1 cellular context compared by ENCODE assay signal in the genomic region with DNA sequence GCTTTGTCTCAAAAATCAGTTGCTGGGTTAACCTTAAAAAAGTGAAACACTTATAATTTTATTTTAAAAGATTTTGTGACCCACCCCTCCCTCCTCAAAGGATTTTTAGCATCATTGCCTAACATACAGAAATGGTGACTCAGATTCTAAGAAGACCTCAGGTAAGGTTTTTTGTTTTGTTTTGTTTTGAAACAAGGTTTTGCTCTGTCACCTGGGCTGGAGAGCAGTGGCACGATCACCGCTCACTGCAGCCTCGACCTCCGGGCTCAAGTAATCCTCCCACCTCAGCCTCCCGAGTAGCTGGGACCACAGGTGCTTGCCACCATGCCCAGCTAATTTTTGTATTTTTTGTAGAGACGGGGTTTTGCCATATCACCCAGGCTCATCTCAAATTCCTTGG.
TF ChIP-seq lines count a peak whose summit lies in the region.

No MANE protein-coding gene starts in this region.

TF ChIP-seq in GM23338, 12 proteins besides CTCF, POLR2A, EP300 and RAD21 (continued from another document):
- TF ChIP-seq, protein P1, sequence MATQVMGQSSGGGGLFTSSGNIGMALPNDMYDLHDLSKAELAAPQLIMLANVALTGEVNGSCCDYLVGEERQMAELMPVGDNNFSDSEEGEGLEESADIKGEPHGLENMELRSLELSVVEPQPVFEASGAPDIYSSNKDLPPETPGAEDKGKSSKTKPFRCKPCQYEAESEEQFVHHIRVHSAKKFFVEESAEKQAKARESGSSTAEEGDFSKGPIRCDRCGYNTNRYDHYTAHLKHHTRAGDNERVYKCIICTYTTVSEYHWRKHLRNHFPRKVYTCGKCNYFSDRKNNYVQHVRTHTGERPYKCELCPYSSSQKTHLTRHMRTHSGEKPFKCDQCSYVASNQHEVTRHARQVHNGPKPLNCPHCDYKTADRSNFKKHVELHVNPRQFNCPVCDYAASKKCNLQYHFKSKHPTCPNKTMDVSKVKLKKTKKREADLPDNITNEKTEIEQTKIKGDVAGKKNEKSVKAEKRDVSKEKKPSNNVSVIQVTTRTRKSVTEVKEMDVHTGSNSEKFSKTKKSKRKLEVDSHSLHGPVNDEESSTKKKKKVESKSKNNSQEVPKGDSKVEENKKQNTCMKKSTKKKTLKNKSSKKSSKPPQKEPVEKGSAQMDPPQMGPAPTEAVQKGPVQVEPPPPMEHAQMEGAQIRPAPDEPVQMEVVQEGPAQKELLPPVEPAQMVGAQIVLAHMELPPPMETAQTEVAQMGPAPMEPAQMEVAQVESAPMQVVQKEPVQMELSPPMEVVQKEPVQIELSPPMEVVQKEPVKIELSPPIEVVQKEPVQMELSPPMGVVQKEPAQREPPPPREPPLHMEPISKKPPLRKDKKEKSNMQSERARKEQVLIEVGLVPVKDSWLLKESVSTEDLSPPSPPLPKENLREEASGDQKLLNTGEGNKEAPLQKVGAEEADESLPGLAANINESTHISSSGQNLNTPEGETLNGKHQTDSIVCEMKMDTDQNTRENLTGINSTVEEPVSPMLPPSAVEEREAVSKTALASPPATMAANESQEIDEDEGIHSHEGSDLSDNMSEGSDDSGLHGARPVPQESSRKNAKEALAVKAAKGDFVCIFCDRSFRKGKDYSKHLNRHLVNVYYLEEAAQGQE (IDR thresholded peaks at IDR 0.05; ENCODE audit: unreplicated experiment): no peak
- TF ChIP-seq, protein P2, sequence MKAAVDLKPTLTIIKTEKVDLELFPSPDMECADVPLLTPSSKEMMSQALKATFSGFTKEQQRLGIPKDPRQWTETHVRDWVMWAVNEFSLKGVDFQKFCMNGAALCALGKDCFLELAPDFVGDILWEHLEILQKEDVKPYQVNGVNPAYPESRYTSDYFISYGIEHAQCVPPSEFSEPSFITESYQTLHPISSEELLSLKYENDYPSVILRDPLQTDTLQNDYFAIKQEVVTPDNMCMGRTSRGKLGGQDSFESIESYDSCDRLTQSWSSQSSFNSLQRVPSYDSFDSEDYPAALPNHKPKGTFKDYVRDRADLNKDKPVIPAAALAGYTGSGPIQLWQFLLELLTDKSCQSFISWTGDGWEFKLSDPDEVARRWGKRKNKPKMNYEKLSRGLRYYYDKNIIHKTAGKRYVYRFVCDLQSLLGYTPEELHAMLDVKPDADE (IDR thresholded peaks at IDR 0.05): no peak
- TF ChIP-seq, protein P3, sequence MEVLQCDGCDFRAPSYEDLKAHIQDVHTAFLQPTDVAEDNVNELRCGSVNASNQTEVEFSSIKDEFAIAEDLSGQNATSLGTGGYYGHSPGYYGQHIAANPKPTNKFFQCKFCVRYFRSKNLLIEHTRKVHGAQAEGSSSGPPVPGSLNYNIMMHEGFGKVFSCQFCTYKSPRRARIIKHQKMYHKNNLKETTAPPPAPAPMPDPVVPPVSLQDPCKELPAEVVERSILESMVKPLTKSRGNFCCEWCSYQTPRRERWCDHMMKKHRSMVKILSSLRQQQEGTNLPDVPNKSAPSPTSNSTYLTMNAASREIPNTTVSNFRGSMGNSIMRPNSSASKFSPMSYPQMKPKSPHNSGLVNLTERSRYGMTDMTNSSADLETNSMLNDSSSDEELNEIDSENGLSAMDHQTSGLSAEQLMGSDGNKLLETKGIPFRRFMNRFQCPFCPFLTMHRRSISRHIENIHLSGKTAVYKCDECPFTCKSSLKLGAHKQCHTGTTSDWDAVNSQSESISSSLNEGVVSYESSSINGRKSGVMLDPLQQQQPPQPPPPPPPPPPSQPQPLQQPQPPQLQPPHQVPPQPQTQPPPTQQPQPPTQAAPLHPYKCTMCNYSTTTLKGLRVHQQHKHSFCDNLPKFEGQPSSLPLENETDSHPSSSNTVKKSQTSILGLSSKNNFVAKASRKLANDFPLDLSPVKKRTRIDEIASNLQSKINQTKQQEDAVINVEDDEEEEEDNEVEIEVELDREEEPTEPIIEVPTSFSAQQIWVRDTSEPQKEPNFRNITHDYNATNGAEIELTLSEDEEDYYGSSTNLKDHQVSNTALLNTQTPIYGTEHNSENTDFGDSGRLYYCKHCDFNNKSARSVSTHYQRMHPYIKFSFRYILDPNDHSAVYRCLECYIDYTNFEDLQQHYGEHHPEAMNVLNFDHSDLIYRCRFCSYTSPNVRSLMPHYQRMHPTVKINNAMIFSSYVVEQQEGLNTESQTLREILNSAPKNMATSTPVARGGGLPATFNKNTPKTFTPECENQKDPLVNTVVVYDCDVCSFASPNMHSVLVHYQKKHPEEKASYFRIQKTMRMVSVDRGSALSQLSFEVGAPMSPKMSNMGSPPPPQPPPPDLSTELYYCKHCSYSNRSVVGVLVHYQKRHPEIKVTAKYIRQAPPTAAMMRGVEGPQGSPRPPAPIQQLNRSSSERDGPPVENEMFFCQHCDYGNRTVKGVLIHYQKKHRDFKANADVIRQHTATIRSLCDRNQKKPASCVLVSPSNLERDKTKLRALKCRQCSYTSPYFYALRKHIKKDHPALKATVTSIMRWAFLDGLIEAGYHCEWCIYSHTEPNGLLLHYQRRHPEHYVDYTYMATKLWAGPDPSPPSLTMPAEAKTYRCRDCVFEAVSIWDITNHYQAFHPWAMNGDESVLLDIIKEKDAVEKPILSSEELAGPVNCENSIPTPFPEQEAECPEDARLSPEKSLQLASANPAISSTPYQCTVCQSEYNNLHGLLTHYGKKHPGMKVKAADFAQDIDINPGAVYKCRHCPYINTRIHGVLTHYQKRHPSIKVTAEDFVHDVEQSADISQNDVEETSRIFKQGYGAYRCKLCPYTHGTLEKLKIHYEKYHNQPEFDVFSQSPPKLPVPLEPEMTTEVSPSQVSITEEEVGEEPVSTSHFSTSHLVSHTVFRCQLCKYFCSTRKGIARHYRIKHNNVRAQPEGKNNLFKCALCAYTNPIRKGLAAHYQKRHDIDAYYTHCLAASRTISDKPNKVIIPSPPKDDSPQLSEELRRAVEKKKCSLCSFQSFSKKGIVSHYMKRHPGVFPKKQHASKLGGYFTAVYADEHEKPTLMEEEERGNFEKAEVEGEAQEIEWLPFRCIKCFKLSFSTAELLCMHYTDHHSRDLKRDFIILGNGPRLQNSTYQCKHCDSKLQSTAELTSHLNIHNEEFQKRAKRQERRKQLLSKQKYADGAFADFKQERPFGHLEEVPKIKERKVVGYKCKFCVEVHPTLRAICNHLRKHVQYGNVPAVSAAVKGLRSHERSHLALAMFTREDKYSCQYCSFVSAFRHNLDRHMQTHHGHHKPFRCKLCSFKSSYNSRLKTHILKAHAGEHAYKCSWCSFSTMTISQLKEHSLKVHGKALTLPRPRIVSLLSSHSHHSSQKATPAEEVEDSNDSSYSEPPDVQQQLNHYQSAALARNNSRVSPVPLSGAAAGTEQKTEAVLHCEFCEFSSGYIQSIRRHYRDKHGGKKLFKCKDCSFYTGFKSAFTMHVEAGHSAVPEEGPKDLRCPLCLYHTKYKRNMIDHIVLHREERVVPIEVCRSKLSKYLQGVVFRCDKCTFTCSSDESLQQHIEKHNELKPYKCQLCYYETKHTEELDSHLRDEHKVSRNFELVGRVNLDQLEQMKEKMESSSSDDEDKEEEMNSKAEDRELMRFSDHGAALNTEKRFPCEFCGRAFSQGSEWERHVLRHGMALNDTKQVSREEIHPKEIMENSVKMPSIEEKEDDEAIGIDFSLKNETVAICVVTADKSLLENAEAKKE (CRISPR knock-in tag; IDR thresholded peaks at IDR 0.05): no peak
- TF ChIP-seq EZH2 (IDR thresholded peaks at IDR 0.05; ENCODE audit: low read depth, unreplicated experiment) (no peak), ZNF331 (CRISPR knock-in tag; IDR thresholded peaks at IDR 0.05; ENCODE audit: low read depth) (no peak), NANOG (IDR thresholded peaks at IDR 0.05; ENCODE audit: borderline replicate concordance) (no peak), CREB1 (CRISPR knock-in tag; IDR thresholded peaks at IDR 0.05; ENCODE audit: low read depth) (no peak), ZNF114 (CRISPR knock-in tag; IDR thresholded peaks at IDR 0.05) (no peak), JUNB (IDR thresholded peaks at IDR 0.05; ENCODE audit: unreplicated experiment) (no peak), POLR2AphosphoS5 (IDR thresholded peaks at IDR 0.05; ENCODE audit: low read depth) (no peak)
